In genomic region chr13:111867657-111868056, GRCh38 we compare ENCODE assay signal across 26 cellular contexts.
"Had no signal": no experiment of that assay in that cellular context is flagged by ENCODE, and none has a peak within 500 bp of the region (broad histone marks: within the 10 kb centered on the region; RNA-seq: fewer than 3 reads in every experiment).

No MANE protein-coding gene starts in this region.

- H3K9me3 ChIP-seq: colonic mucosa, esophagus squamous epithelium, gastrocnemius medialis had no signal

- ATAC-seq: effector memory CD8-positive, alpha-beta T cell; esophagus mucosa; foreskin keratinocyte; gastrocnemius medialis; gastroesophageal sphincter; heart left ventricle; heart right ventricle had no signal

- FAIRE-seq: colon, endometrium, endothelial cell of umbilical vein, frontal cortex had no signal

- H3K36me3 ChIP-seq: colonic mucosa, esophagus muscularis mucosa, esophagus squamous epithelium, gastrocnemius medialis, gastroesophageal sphincter, heart left ventricle, heart right ventricle had no signal

- DNase-seq: colonic mucosa; cortex of kidney; dorsolateral prefrontal cortex; effector CD4-positive, alpha-beta T cell; effector CD8-positive, alpha-beta T cell; effector memory CD4-positive, alpha-beta T cell; effector memory CD8-positive, alpha-beta T cell; endodermal cell; erythroblast; esophagus squamous epithelium; foreskin fibroblast; foreskin keratinocyte; foreskin melanocyte; gastrocnemius medialis; glutamatergic neuron; heart left ventricle; heart right ventricle had no signal

- H3K27me3 ChIP-seq: colonic mucosa, foreskin keratinocyte, gastrocnemius medialis had no signal

- H3K27ac ChIP-seq: colonic mucosa, coronary artery, dorsolateral prefrontal cortex, epithelial cell of prostate, esophagus muscularis mucosa, esophagus squamous epithelium, foreskin keratinocyte, gastrocnemius medialis, gastroesophageal sphincter, heart left ventricle, heart right ventricle had no signal

- H3K4me1 ChIP-seq: colonic mucosa, esophagus muscularis mucosa, esophagus squamous epithelium, foreskin keratinocyte, gastrocnemius medialis, gastroesophageal sphincter, heart left ventricle, heart right ventricle had no signal

- H3K4me3 ChIP-seq: colonic mucosa, coronary artery, dorsolateral prefrontal cortex, esophagus muscularis mucosa, esophagus squamous epithelium, gastrocnemius medialis, gastroesophageal sphincter, heart left ventricle, heart right ventricle had no signal
